In the genomic region with DNA sequence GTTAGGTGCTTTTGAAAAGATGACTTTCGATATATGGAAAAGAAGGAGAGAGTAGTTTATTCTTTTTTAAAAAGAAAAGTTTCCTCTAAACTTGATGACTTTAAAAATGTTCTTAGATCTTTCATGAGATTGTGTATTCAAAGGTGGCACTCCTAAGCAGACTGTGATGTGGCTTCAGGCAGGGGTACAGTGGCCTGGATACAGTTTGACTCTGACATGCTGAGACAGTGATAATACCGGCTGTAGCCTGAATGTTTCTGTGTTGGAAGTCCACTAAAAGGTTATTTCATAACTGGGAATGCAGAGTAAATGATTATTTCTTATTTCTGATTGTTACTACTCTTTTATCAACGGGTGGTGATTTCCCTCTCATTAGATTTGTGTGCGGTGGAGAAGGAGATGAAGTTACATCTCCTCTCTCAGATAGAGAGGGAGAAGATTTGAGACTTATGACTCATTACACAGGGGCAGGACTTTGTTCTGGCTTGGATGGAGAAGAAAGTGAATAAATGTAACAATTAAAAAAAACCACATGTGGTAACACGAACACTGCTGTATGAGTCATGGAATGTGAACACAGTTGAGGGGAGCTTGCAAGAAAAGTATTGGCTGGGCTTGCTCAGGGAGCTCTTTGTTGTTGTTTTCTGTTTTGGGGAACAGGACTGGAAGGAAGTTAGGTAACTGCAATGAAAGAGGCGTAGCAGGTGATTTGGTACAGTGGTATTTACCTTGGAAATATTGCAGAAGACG, we compare ENCODE assay signal across 8 cellular contexts.
A peak's percentile ranks its signal among the peaks of the same experiment; 100 is the strongest.
DNase-seq lines count a peak whose midpoint lies in the region; ATAC-seq, FAIRE-seq and TF ChIP-seq lines count a peak whose summit lies in the region.

No MANE protein-coding gene starts in this region.

- no peaks in the 10 kb centered on the region for H3K4me1 ChIP-seq in effector memory CD4-positive, alpha-beta T cell (ENCODE audit: control insufficient read depth, insufficient read depth, low read length, poor library complexity, severe bottlenecking)

- peak; percentile 83 for DNase-seq in AG08395 (ENCODE audit: low spot score)
- DNase-seq in RCC 7860 (ENCODE audit: low spot score), result peak; percentile 52
- peak in 2 of 3 donors; percentile 9 to 24 for DNase-seq in effector memory CD4-positive, alpha-beta T cell
- peak; percentile 4 to 21 for DNase-seq in stimulated activated CD4-positive, alpha-beta T cell treated with anti-CD3 and anti-CD28 coated beads, Interleukin-2, amount 100 ng/mL, for 24 hours
- no peak for DNase-seq in coronary artery (ENCODE audit: low spot score)
- DNase-seq in GM20000 (ENCODE audit: low spot score), result no peak

- ATAC-seq in GM21529 (IDR thresholded peaks at IDR 0.05; ENCODE audit: unreplicated experiment) (peak; percentile 57), GM21619 (IDR thresholded peaks at IDR 0.05; ENCODE audit: unreplicated experiment) (no peak)

- TF ChIP-seq CTCF in coronary artery (IDR thresholded peaks at IDR 0.05) (no peak), GM20000 (IDR thresholded peaks at IDR 0.05; ENCODE audit: extremely low read depth, missing control alignments) (no peak)

- no peaks in the 10 kb centered on the region for H3K9me3 ChIP-seq in effector memory CD4-positive, alpha-beta T cell (ENCODE audit: control insufficient read depth, low read length)

- H3K27ac ChIP-seq in effector memory CD4-positive, alpha-beta T cell (ENCODE audit: insufficient read depth, low read length, poor library complexity, severe bottlenecking), result no peak overlapping the region
- H3K27ac ChIP-seq in coronary artery, result no peak overlapping the region

- no peaks in the 10 kb centered on the region for H3K27me3 ChIP-seq in effector memory CD4-positive, alpha-beta T cell (replicated peaks; ENCODE audit: control insufficient read depth, insufficient read depth, low read length, poor library complexity, severe bottlenecking)

- no peaks in the 10 kb centered on the region for H3K36me3 ChIP-seq in effector memory CD4-positive, alpha-beta T cell (ENCODE audit: control insufficient read depth, insufficient read depth, low read length)

- peak; percentile 55 for FAIRE-seq in RCC 7860 (lab: Jason Lieb, UNC)

- no peak overlapping the region for H3K4me3 ChIP-seq in effector memory CD4-positive, alpha-beta T cell (ENCODE audit: insufficient read depth, low read depth, low read length, poor library complexity, severe bottlenecking)
- H3K4me3 ChIP-seq in coronary artery, result no peak overlapping the region

Comparison
In these comparisons a context has a peak if more than half of its experiments do, and no peak if none do; other contexts are left out.
1. DNase-seq: peak in AG08395 (single experiment), RCC 7860 (single experiment), effector memory CD4-positive, alpha-beta T cell (2 of 3) and stimulated activated CD4-positive, alpha-beta T cell treated with anti-CD3 and anti-CD28 coated beads, Interleukin-2, amount 100 ng/mL, for 24 hours (2 of 2); none in coronary artery (single experiment) and GM20000 (single experiment).